In the genomic region with DNA sequence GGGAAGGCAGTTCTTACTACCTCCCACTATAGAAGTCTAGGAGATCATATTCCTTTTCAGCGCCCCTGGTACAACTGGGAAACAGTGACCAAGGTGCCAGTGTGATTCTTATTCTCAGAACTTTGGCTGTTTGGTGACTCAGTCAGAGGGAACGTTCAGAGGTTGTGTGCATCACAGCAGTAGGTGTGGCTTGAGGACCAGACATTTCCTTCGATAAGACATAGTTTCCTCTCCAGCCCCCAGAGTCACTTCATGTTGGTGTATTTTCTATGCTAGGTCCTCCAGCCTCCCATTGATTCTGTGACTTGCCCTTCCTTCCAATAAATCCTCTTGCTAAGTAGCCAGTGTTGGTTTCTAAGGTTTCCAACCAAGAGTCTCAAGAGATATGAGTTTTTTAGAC, we compare ENCODE assay signal across 22 cellular contexts.
A peak's percentile ranks its signal among the peaks of the same experiment; 100 is the strongest.
DNase-seq lines count a peak whose midpoint lies in the region; ATAC-seq and TF ChIP-seq lines count a peak whose summit lies in the region.
"Had no signal": no experiment of that assay in that cellular context is flagged by ENCODE, and none has a peak within 500 bp of the region (broad histone marks: within the 10 kb centered on the region; RNA-seq: fewer than 3 reads in every experiment).

No MANE protein-coding gene starts in this region.

- H3K4me3 ChIP-seq in skeletal muscle tissue (ENCODE audit: low read length in 3 of 3): no peak overlapping the region
- H3K4me3 ChIP-seq: adrenal gland, colonic mucosa, prostate gland, thyroid gland had no signal

- no peaks in the 10 kb centered on the region for H3K4me1 Mint-ChIP-seq in activated naive CD8-positive, alpha-beta T cell treated with anti-CD3 and anti-CD28 coated beads, Interleukin-2, amount 50 U/mL, for 24 hours
- no peaks in the 10 kb centered on the region for H3K4me1 Mint-ChIP-seq in activated naive CD8-positive, alpha-beta T cell treated with anti-CD3 and anti-CD28 coated beads for 36 hours
- H3K4me1 Mint-ChIP-seq: B cell; stimulated activated naive CD8-positive, alpha-beta T cell treated with anti-CD3 and anti-CD28 coated beads, Interleukin-15, amount 100 ng/mL, for 72 hours had no signal

- no peak overlapping the region for H3K27ac Mint-ChIP-seq in activated naive CD8-positive, alpha-beta T cell treated with anti-CD3 and anti-CD28 coated beads, Interleukin-2, amount 50 U/mL, for 24 hours
- H3K27ac Mint-ChIP-seq in activated naive CD8-positive, alpha-beta T cell treated with anti-CD3 and anti-CD28 coated beads for 36 hours: no peak overlapping the region
- H3K27ac Mint-ChIP-seq: activated T-cell treated with anti-CD3 and anti-CD28 coated beads, Interleukin-2, amount 50 U/mL, for 24 hours; B cell; CD8-positive, alpha-beta T cell; stimulated activated naive CD8-positive, alpha-beta T cell treated with anti-CD3 and anti-CD28 coated beads, Interleukin-15, amount 100 ng/mL, for 72 hours had no signal

- H3K27ac ChIP-seq in skeletal muscle tissue (ENCODE audit: low read depth, low read length): peak overlapping the region; percentile 1
- H3K27ac ChIP-seq: adrenal gland, colonic mucosa, neutrophil, prostate gland, thyroid gland had no signal

- no peaks in the 10 kb centered on the region for H3K36me3 ChIP-seq in skeletal muscle tissue (ENCODE audit: control insufficient read depth in 3 of 3, insufficient read depth in 3 of 3, low read length in 3 of 3)
- H3K36me3 ChIP-seq: adrenal gland, colonic mucosa, neutrophil, prostate gland, thyroid gland had no signal

- H3K9ac ChIP-seq in skeletal muscle tissue (ENCODE audit: low read depth in 1 of 3, low read length in 3 of 3): no peak overlapping the region

- peak; percentile 36 for ATAC-seq in activated naive CD8-positive, alpha-beta T cell treated with anti-CD3 and anti-CD28 coated beads, Interleukin-2, amount 50 U/mL, for 24 hours
- no peak for ATAC-seq in SK-N-SH treated with all-trans-retinoic acid at 6 μM for 48 hours
- ATAC-seq: CD8-positive, alpha-beta T cell; stimulated activated naive CD8-positive, alpha-beta T cell treated with anti-CD3 and anti-CD28 coated beads, Interleukin-15, amount 100 ng/mL, for 72 hours had no signal

- DNase-seq in activated naive CD8-positive, alpha-beta T cell treated with anti-CD3 and anti-CD28 coated beads, Interleukin-2, amount 50 U/mL, for 24 hours: no peak
- no peak for DNase-seq in activated naive CD8-positive, alpha-beta T cell treated with anti-CD3 and anti-CD28 coated beads for 36 hours
- DNase-seq in NCI-H226: peak; percentile 50
- DNase-seq in dermis blood vessel endothelial cell: peak; percentile 65
- no peak for DNase-seq in RPMI8226
- DNase-seq in activated naive CD4-positive, alpha-beta T cell (lab: John Stamatoyannopoulos, UW): no peak
- DNase-seq: activated CD4-positive, alpha-beta T cell treated with anti-CD3 and anti-CD28 coated beads for 1 hour; activated T-cell treated with anti-CD3 and anti-CD28 coated beads, Interleukin-2, amount 50 U/mL, for 24 hours; adrenal gland; CD8-positive, alpha-beta T cell; colonic mucosa; DMS 273 treated with DMSO at 0.1 percent for 48 hours; effector memory CD4-positive, alpha-beta T cell; Kasumi-1; mesenchymal stem cell; stimulated activated naive CD8-positive, alpha-beta T cell treated with anti-CD3 and anti-CD28 coated beads, Interleukin-15, amount 100 ng/mL, for 72 hours; thyroid gland had no signal

- no peak overlapping the region for H3K4me3 Mint-ChIP-seq in activated naive CD8-positive, alpha-beta T cell treated with anti-CD3 and anti-CD28 coated beads, Interleukin-2, amount 50 U/mL, for 24 hours
- no peak overlapping the region for H3K4me3 Mint-ChIP-seq in activated naive CD8-positive, alpha-beta T cell treated with anti-CD3 and anti-CD28 coated beads for 36 hours
- H3K4me3 Mint-ChIP-seq: activated T-cell treated with anti-CD3 and anti-CD28 coated beads, Interleukin-2, amount 50 U/mL, for 24 hours; B cell; CD8-positive, alpha-beta T cell; stimulated activated naive CD8-positive, alpha-beta T cell treated with anti-CD3 and anti-CD28 coated beads, Interleukin-15, amount 100 ng/mL, for 72 hours had no signal

- H3K9me3 ChIP-seq in skeletal muscle tissue (ENCODE audit: control insufficient read depth in 3 of 3, low read length in 3 of 3): no peaks in the 10 kb centered on the region
- H3K9me3 ChIP-seq: adrenal gland, colonic mucosa, neutrophil, prostate gland, thyroid gland had no signal

- H3K27me3 ChIP-seq in skeletal muscle tissue (ENCODE audit: control insufficient read depth in 3 of 3, insufficient read depth in 3 of 3, low read length in 3 of 3): no peaks in the 10 kb centered on the region
- H3K27me3 ChIP-seq: adrenal gland, colonic mucosa, neutrophil, thyroid gland had no signal

- H3K9me3 Mint-ChIP-seq in activated naive CD8-positive, alpha-beta T cell treated with anti-CD3 and anti-CD28 coated beads, Interleukin-2, amount 50 U/mL, for 24 hours: peaks cover 4% of the 10 kb centered on the region
- H3K9me3 Mint-ChIP-seq in activated naive CD8-positive, alpha-beta T cell treated with anti-CD3 and anti-CD28 coated beads for 36 hours: peaks cover 4% of the 10 kb centered on the region

- peaks cover 2% of the 10 kb centered on the region for H3K27me3 Mint-ChIP-seq in activated naive CD8-positive, alpha-beta T cell treated with anti-CD3 and anti-CD28 coated beads, Interleukin-2, amount 50 U/mL, for 24 hours
- peaks cover 12% of the 10 kb centered on the region for H3K27me3 Mint-ChIP-seq in activated naive CD8-positive, alpha-beta T cell treated with anti-CD3 and anti-CD28 coated beads for 36 hours
- H3K27me3 Mint-ChIP-seq: activated T-cell treated with anti-CD3 and anti-CD28 coated beads, Interleukin-2, amount 50 U/mL, for 24 hours; B cell; stimulated activated naive CD8-positive, alpha-beta T cell treated with anti-CD3 and anti-CD28 coated beads, Interleukin-15, amount 100 ng/mL, for 72 hours had no signal

- no peaks in the 10 kb centered on the region for H3K36me3 Mint-ChIP-seq in activated naive CD8-positive, alpha-beta T cell treated with anti-CD3 and anti-CD28 coated beads, Interleukin-2, amount 50 U/mL, for 24 hours (ENCODE audit: low read depth)
- H3K36me3 Mint-ChIP-seq in activated naive CD8-positive, alpha-beta T cell treated with anti-CD3 and anti-CD28 coated beads for 36 hours: no peaks in the 10 kb centered on the region
- H3K36me3 Mint-ChIP-seq: CD8-positive, alpha-beta T cell had no signal

- H3K4me1 ChIP-seq in skeletal muscle tissue (ENCODE audit: control insufficient read depth in 3 of 3, insufficient read depth in 3 of 3, low read length in 3 of 3): peaks cover 0 to 3% (median 0%) of the 10 kb centered on the region in 3 donors
- H3K4me1 ChIP-seq: adrenal gland, colonic mucosa, prostate gland, thyroid gland had no signal

TF ChIP-seq in SK-N-SH treated with all-trans-retinoic acid at 6 μM for 48 hours, 23 proteins besides CTCF, POLR2A, EP300 and RAD21:
- TF ChIP-seq ZFP30 (CRISPR knock-in tag; IDR thresholded peaks at IDR 0.05): no peak

Comparison
In these comparisons a context has a peak if more than half of its experiments do, and no peak if none do; other contexts are left out.
1. DNase-seq: peak in NCI-H226 (single experiment) and dermis blood vessel endothelial cell (single experiment); none in activated naive CD8-positive, alpha-beta T cell treated with anti-CD3 and anti-CD28 coated beads, Interleukin-2, amount 50 U/mL, for 24 hours (single experiment), activated naive CD8-positive, alpha-beta T cell treated with anti-CD3 and anti-CD28 coated beads for 36 hours (single experiment), RPMI8226 (single experiment) and activated naive CD4-positive, alpha-beta T cell (0 of 4).